ENCODE assay signal across 18 cellular contexts in genomic region chr6:50762798-50763197, GRCh38. TPM values are rescaled to one million over a fixed set of nuclear protein-coding genes. Genes with fewer than 3 reads are reported as not detected.
DNase-seq lines count a peak whose midpoint lies in the region; ATAC-seq and TF ChIP-seq lines count a peak whose summit lies in the region.
"Had no signal": no experiment of that assay in that cellular context is flagged by ENCODE, and none has a peak within 500 bp of the region (broad histone marks: within the 10 kb centered on the region; RNA-seq: fewer than 3 reads in every experiment).

No MANE protein-coding gene starts in this region.

- H3F3A ChIP-seq in GM23248 (ENCODE audit: insufficient read depth) (no peaks in the 10 kb centered on the region), GM23338 (replicated peaks; ENCODE audit: low read depth) (no peaks in the 10 kb centered on the region)

- H3K9ac ChIP-seq in GM23248 = no peak overlapping the region
- no peak overlapping the region for H3K9ac ChIP-seq in liver (ENCODE audit: low read depth in 1 of 2, low read length in 2 of 2)

- H3K36me3 ChIP-seq in GM23248 (ENCODE audit: low read depth) (no peaks in the 10 kb centered on the region), GM23338 (ENCODE audit: insufficient read depth) (no peaks in the 10 kb centered on the region), liver (ENCODE audit: control insufficient read depth in 4 of 4, insufficient read depth in 3 of 4, low read depth in 1 of 4, low read length in 3 of 4) (no peaks in the 10 kb centered on the region)

- H3K4me1 ChIP-seq in GM23248 (ENCODE audit: insufficient read depth) (no peaks in the 10 kb centered on the region), GM23338 (ENCODE audit: insufficient read depth) (peaks cover 23% of the 10 kb centered on the region), liver (ENCODE audit: control insufficient read depth in 4 of 4, insufficient read depth in 4 of 4, low read length in 3 of 4) (no peaks in the 10 kb centered on the region)

- H4K20me1 ChIP-seq in GM23248 (ENCODE audit: insufficient read depth) (no peaks in the 10 kb centered on the region), GM23338 (replicated peaks; ENCODE audit: insufficient read depth) (no peaks in the 10 kb centered on the region)

- DNase-seq in GM23248 (peak; percentile 2), GM23338 (ENCODE audit: low spot score) (no peak), epithelial cell of esophagus (ENCODE audit: low read depth) (peak; percentile 14), NCI-H774 (lab: John Stamatoyannopoulos, UW) (no peak)
- DNase-seq: C1 segment of cervical spinal cord; Calu3; CD4-positive, alpha-beta memory T cell; COR-L47; DMS79 treated with DMSO at 0.1 percent for 48 hours; H9 had no signal

- H3K27ac ChIP-seq in GM23248 = no peak overlapping the region
- H3K27ac ChIP-seq in GM23338 (ENCODE audit: low read depth) = no peak overlapping the region
- no peak overlapping the region for H3K27ac ChIP-seq in liver (ENCODE audit: low read depth in 1 of 2, low read length in 2 of 2)

- no peak overlapping the region for H2AFZ ChIP-seq in GM23248
- no peak overlapping the region for H2AFZ ChIP-seq in GM23338

- H3K36me3 Mint-ChIP-seq in GM23338 (ENCODE audit: low read depth) = no peaks in the 10 kb centered on the region
- H3K36me3 Mint-ChIP-seq: CD4-positive, alpha-beta memory T cell had no signal

- in situ Hi-C loops in GM23248 (cut with MboI) = no loop called here

- H3K9me2 ChIP-seq in GM23248 (ENCODE audit: insufficient read depth) = no peaks in the 10 kb centered on the region
- H3K9me2 ChIP-seq in GM23338 (ENCODE audit: insufficient read depth) = no peaks in the 10 kb centered on the region

- no peak overlapping the region for H3K4me3 Mint-ChIP-seq in GM23338
- H3K4me3 Mint-ChIP-seq: CD4-positive, alpha-beta memory T cell; H9 had no signal

- TF ChIP-seq CTCF in GM23338 (conservative IDR thresholded peaks at IDR 0.05; ENCODE audit: low read depth in 2 of 2) = no peak
- no peak for TF ChIP-seq CTCF in epithelial cell of esophagus (IDR thresholded peaks at IDR 0.05; ENCODE audit: insufficient read depth, low read depth, low read length, missing control alignments)
- TF ChIP-seq CTCF in liver (IDR thresholded peaks at IDR 0.05; ENCODE audit: low read depth, low read length, missing input control) = no peak

- H3K4me2 ChIP-seq in GM23248 (ENCODE audit: unreplicated experiment) (no peak overlapping the region), GM23338 (peak overlapping the region; percentile 67)

- peaks cover 19% of the 10 kb centered on the region for H3K4me1 Mint-ChIP-seq in GM23338
- H3K4me1 Mint-ChIP-seq: CD4-positive, alpha-beta memory T cell had no signal

- no peak overlapping the region for H3K4me3 ChIP-seq in GM23248
- H3K4me3 ChIP-seq in GM23338 = peak overlapping the region; percentile 7; the same call in 1 of the 2 replicates
- no peak overlapping the region for H3K4me3 ChIP-seq in epithelial cell of esophagus (ENCODE audit: low read length)
- H3K4me3 ChIP-seq in liver (ENCODE audit: low read depth in 1 of 3, low read length in 3 of 3) = no peak overlapping the region

- ATAC-seq in GM23338 (no peak), HG02610 (IDR thresholded peaks at IDR 0.05; ENCODE audit: unreplicated experiment) (no peak)
- ATAC-seq: HCT116 had no signal

- no peak for TF ChIP-seq RAD21 in liver (IDR thresholded peaks at IDR 0.05)

- H3K27me3 Mint-ChIP-seq in GM23338 (ENCODE audit: insufficient read depth, low read depth, poor library complexity) = peaks cover 2% of the 10 kb centered on the region
- H3K27me3 Mint-ChIP-seq: CD4-positive, alpha-beta memory T cell had no signal

- H3K27me3 ChIP-seq in GM23248 (replicated peaks; ENCODE audit: insufficient read depth) (no peaks in the 10 kb centered on the region), GM23338 (ENCODE audit: insufficient read depth) (no peaks in the 10 kb centered on the region), liver (ENCODE audit: control insufficient read depth in 4 of 4, insufficient read depth in 4 of 4, low read length in 3 of 4) (no peaks in the 10 kb centered on the region)

- 13 to 18% methylated on average over 3 of the region's 3 CpGs for WGBS in GM23248 (ENCODE audit: low coverage in 1 of 2, low lambda C conversion rate in 2 of 2, missing lambda C conversion rate in 2 of 2), 2 experiments
- WGBS in liver = 48% methylated on average over 3 of the region's 3 CpGs

- H3K79me2 ChIP-seq in GM23248 (ENCODE audit: insufficient read depth) (no peaks in the 10 kb centered on the region), GM23338 (replicated peaks; ENCODE audit: insufficient read depth) (no peaks in the 10 kb centered on the region)

- H3K27ac Mint-ChIP-seq in GM23338 = no peak overlapping the region
- H3K27ac Mint-ChIP-seq: CD4-positive, alpha-beta memory T cell; H9 had no signal

- H3K9me3 Mint-ChIP-seq in GM23338 = no peaks in the 10 kb centered on the region

- H3K9me3 ChIP-seq in GM23248 (ENCODE audit: low read depth) (no peaks in the 10 kb centered on the region), liver (ENCODE audit: control insufficient read depth in 4 of 4, low read length in 3 of 4) (no peaks in the 10 kb centered on the region)

TF ChIP-seq in GM23338, 12 proteins besides CTCF, POLR2A, EP300 and RAD21 (continues in another document):
- TF ChIP-seq NANOG (IDR thresholded peaks at IDR 0.05; ENCODE audit: borderline replicate concordance) = no peak
- no peak for TF ChIP-seq JUNB (IDR thresholded peaks at IDR 0.05; ENCODE audit: unreplicated experiment)
- TF ChIP-seq EZH2phosphoT487 (IDR thresholded peaks at IDR 0.05; ENCODE audit: unreplicated experiment) = no peak
- TF ChIP-seq ETS1 (IDR thresholded peaks at IDR 0.05) = no peak
- TF ChIP-seq STAT1 (IDR thresholded peaks at IDR 0.05; ENCODE audit: unreplicated experiment) = no peak
- no peak for TF ChIP-seq POLR2AphosphoS5 (IDR thresholded peaks at IDR 0.05; ENCODE audit: low read depth)

TF ChIP-seq in liver, 16 proteins besides CTCF, POLR2A, EP300 and RAD21:
- TF ChIP-seq EGR1 (IDR thresholded peaks at IDR 0.05; ENCODE audit: low read depth in 2 of 2) (no peak), HNF4A (conservative IDR thresholded peaks at IDR 0.05) (peak; percentile 13 to 56)

RNA-seq across cellular contexts. Expression of gene TFAP2D, which starts 49.5 kb away (rescaled TPM):
- not detected in 2 replicates for total RNA-seq in GM23248 (2014; rRNA removed; shearing (Covaris generic))
- polyA plus RNA-seq in GM23248 (2016; fragmentation: Nextera tagmentation; extraction: Ambion mirVana) (not detected in 2 replicates), GM23338 (2016; fragmentation: Nextera tagmentation; extraction: Ambion mirVana) (not detected in 2 replicates), liver (not detected)
- total RNA-seq in GM23338 (2014; rRNA removed; shearing (Covaris generic)) = not detected in 2 replicates
- total RNA-seq in liver = not detected
- total RNA-seq: A172; A673; Calu3; CD4-positive, alpha-beta memory T cell; Daoy; H9 had no signal
- polyA plus RNA-seq: BJ; CD4-positive, alpha-beta memory T cell had no signal

RNA-seq across cellular contexts. Expression of gene TFAP2B, which starts 55.9 kb away (rescaled TPM):
- not detected in 2 replicates for total RNA-seq in GM23248 (2014; rRNA removed; shearing (Covaris generic))
- not detected in 2 replicates for polyA plus RNA-seq in GM23248 (2016; fragmentation: Nextera tagmentation; extraction: Ambion mirVana)
- total RNA-seq in GM23338 (2014; rRNA removed; shearing (Covaris generic)) = not detected in 2 replicates
- not detected in 2 replicates for polyA plus RNA-seq in GM23338 (2016; fragmentation: Nextera tagmentation; extraction: Ambion mirVana)
- not detected for total RNA-seq in liver
- not detected for polyA plus RNA-seq in liver
- total RNA-seq: A172; Calu3; CD4-positive, alpha-beta memory T cell; Daoy; H4; H9 had no signal
- polyA plus RNA-seq: BJ; CD4-positive, alpha-beta memory T cell had no signal

Comparison
In these comparisons a context has a peak if more than half of its experiments do, and no peak if none do; other contexts are left out.
1. DNase-seq: peak in GM23248 (single experiment) and epithelial cell of esophagus (single experiment); none in GM23338 (single experiment) and NCI-H774 (single experiment).